10 cellular contexts compared by ENCODE assay signal in the genomic region with DNA sequence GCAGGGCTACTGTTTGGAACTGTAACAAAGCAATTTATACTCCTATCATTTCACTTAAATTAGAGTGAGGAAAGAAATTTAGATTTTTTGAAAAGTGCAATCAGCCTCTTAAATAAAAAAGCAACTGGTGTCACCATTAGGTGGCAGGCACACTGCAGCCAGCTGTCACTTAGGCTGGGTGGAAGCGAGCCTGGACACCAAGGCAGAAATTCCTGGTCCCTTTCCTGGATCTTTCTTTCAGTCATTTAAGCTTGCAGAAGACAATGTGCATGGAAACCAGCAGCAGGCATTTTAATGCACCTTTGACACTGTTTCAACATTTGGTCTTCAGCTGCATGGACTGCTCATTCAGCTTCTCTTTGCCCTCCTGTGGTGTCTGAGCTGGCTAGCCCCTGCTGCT.
A peak's percentile ranks its signal among the peaks of the same experiment; 100 is the strongest.
DNase-seq lines count a peak whose midpoint lies in the region; ATAC-seq, FAIRE-seq and TF ChIP-seq lines count a peak whose summit lies in the region.
"Had no signal": no experiment of that assay in that cellular context is flagged by ENCODE, and none has a peak within 500 bp of the region (broad histone marks: within the 10 kb centered on the region; RNA-seq: fewer than 3 reads in every experiment).

No MANE protein-coding gene starts in this region.

- H3K27ac Mint-ChIP-seq in CD14-positive monocyte: no peak overlapping the region

- no peak for FAIRE-seq in GM12878 (lab: Jason Lieb, UNC)

- TF ChIP-seq CTCF in GM12878 (IDR thresholded peaks at IDR 0.05 in 2 of 3, conservative IDR thresholded peaks at IDR 0.05 in 1 of 3; ENCODE audit: control insufficient read depth in 2 of 3, extremely low read depth in 1 of 3, insufficient read depth in 1 of 3, low read depth in 3 of 3, low read length in 3 of 3) (peak; percentile 21 to 41 (median 33); a peak in 4 of 6 replicates), CD14-positive monocyte (IDR thresholded peaks at IDR 0.05) (no peak)

- H3K4me1 Mint-ChIP-seq in CD14-positive monocyte: peaks cover 16% of the 10 kb centered on the region

- no peak overlapping the region for H3K9ac ChIP-seq in GM12878 (ENCODE audit: control insufficient read depth, insufficient read depth, low read length)

- H3K36me3 ChIP-seq in GM12878 (ENCODE audit: control insufficient read depth in 2 of 2, insufficient read depth in 2 of 2, low read length in 1 of 2): no peaks in the 10 kb centered on the region
- H3K36me3 ChIP-seq: vagina had no signal

- H3K27ac ChIP-seq in GM12878 (ENCODE audit: control insufficient read depth, insufficient read depth): no peak overlapping the region
- H3K27ac ChIP-seq: vagina had no signal

- SMC1A ChIA-PET in GM12878 (lab: Charles Lee; ENCODE audit: uncharacterized antibody, unreplicated experiment): interaction anchor here (0.7 to 1.9 kb wide), 4 partner anchors 51 to 201 kb away, joined by 3 to 8 read pairs (median 3); no protein-coding TSS in a partner anchor

- TF ChIP-seq POLR2A in GM12878 (IDR thresholded peaks at IDR 0.05; ENCODE audit: low read depth, low read length): no peak

- ATAC-seq in GM12878: no peak
- ATAC-seq in GM19467 (IDR thresholded peaks at IDR 0.05; ENCODE audit: unreplicated experiment): no peak
- no peak for ATAC-seq in GM19351 (IDR thresholded peaks at IDR 0.05; ENCODE audit: unreplicated experiment)

- intact Hi-C loops in GM12878 (cut with micrococcal nuclease; ENCODE audit: unreplicated experiment) (loop anchor here (2.0 kb wide), 1 partner anchor 200 kb away; no protein-coding TSS in a partner anchor), CD14-positive monocyte (cut with micrococcal nuclease) (no loop called here)

- CTCF ChIA-PET in GM12878 (lab: Yijun Ruan, JAX): interaction anchor here (0.6 to 1.9 kb wide), 10 partner anchors 8 to 804 kb away, joined by 3 to 10 read pairs (median 4); no protein-coding TSS in a partner anchor

- no peaks in the 10 kb centered on the region for H3K9me3 ChIP-seq in GM12878 (replicated peaks; ENCODE audit: control insufficient read depth, insufficient read depth, low read length)
- H3K9me3 ChIP-seq: vagina had no signal

- H3K4me1 ChIP-seq in GM12878 (ENCODE audit: control insufficient read depth, insufficient read depth, low read length): no peaks in the 10 kb centered on the region
- H3K4me1 ChIP-seq: vagina had no signal

- in situ Hi-C loops in GM12878 (cut with MboI): loop anchor here (5.0 to 10.0 kb wide), 2 partner anchors 203 to 800 kb away; no protein-coding TSS in a partner anchor

- H2AFZ ChIP-seq in GM12878 (ENCODE audit: control insufficient read depth, low read depth, low read length): no peak overlapping the region

- H3K4me3 Mint-ChIP-seq in CD14-positive monocyte: no peak overlapping the region

- POLR2A ChIA-PET in GM12878 (lab: Charles Lee): no interaction called here

- H3K27me3 Mint-ChIP-seq in CD14-positive monocyte (ENCODE audit: low read depth in 3 of 3): peaks cover 0 to 1% (median 0%) of the 10 kb centered on the region in 3 donors

- H3K36me3 Mint-ChIP-seq in CD14-positive monocyte: no peaks in the 10 kb centered on the region

- WGBS in GM12878 (ENCODE audit: insufficient coverage, insufficient replicate concordance, low lambda C conversion rate, missing lambda C conversion rate): 0% methylated on average over 1 of the region's 1 CpG

- RAD21 ChIA-PET in GM12878 (lab: Charles Lee; ENCODE audit: unreplicated experiment): interaction anchor here (1.4 to 1.5 kb wide), 2 partner anchors 193 to 202 kb away, joined by 4 to 7 read pairs; no protein-coding TSS in a partner anchor

- no peaks in the 10 kb centered on the region for H4K20me1 ChIP-seq in GM12878 (ENCODE audit: control insufficient read depth, insufficient read depth)

- BruUV-seq in GM12878 (replicated peaks; lab: Mats Ljungman, UMichigan): no TSS peak

- no peak for TF ChIP-seq EP300 in GM12878 (IDR thresholded peaks at IDR 0.05; ENCODE audit: borderline replicate concordance in 1 of 2, control insufficient read depth in 1 of 2, low read depth in 2 of 2, low read length in 2 of 2)

- no peak overlapping the region for H3K4me2 ChIP-seq in GM12878 (ENCODE audit: control insufficient read depth, insufficient read depth)

- TF ChIP-seq RAD21 in GM12878 (IDR thresholded peaks at IDR 0.05; ENCODE audit: insufficient read depth, low read depth, low read length): peak; percentile 55

- peaks cover 3 to 12% (median 8%) of the 10 kb centered on the region in 7 donors for H3K9me3 Mint-ChIP-seq in CD14-positive monocyte

- peak; percentile 5 for DNase-seq in DMS53 treated with DMSO at 0.1 percent for 48 hours (lab: John Stamatoyannopoulos, UW; ENCODE audit: unreplicated experiment)
- peak; percentile 1 for DNase-seq in HT-29 (ENCODE audit: low spot score)
- DNase-seq in GM12878 (ENCODE audit: low read depth, low spot score): no peak
- peak; percentile 69 for DNase-seq in medulla oblongata (ENCODE audit: extremely low spot score)
- DNase-seq in stimulated activated CD4-positive, alpha-beta T cell treated with anti-CD3 and anti-CD28 coated beads, Interleukin-15, amount 100 ng/mL, for 24 hours: no peak
- no peak for DNase-seq in CD14-positive monocyte (ENCODE audit: low spot score)
- DNase-seq: EL had no signal

- no peaks in the 10 kb centered on the region for H3K27me3 ChIP-seq in GM12878 (replicated peaks in 1 of 2; ENCODE audit: control insufficient read depth in 2 of 2, insufficient read depth in 2 of 2, low read length in 1 of 2)
- H3K27me3 ChIP-seq: vagina had no signal

- no peaks in the 10 kb centered on the region for H3K79me2 ChIP-seq in GM12878 (ENCODE audit: control insufficient read depth, insufficient read depth, low read length)

- H3K4me3 ChIP-seq in GM12878: no peak overlapping the region
- H3K4me3 ChIP-seq: vagina had no signal

TF ChIP-seq in GM12878, 131 proteins besides CTCF, POLR2A, EP300 and RAD21:
- TF ChIP-seq, protein P1, sequence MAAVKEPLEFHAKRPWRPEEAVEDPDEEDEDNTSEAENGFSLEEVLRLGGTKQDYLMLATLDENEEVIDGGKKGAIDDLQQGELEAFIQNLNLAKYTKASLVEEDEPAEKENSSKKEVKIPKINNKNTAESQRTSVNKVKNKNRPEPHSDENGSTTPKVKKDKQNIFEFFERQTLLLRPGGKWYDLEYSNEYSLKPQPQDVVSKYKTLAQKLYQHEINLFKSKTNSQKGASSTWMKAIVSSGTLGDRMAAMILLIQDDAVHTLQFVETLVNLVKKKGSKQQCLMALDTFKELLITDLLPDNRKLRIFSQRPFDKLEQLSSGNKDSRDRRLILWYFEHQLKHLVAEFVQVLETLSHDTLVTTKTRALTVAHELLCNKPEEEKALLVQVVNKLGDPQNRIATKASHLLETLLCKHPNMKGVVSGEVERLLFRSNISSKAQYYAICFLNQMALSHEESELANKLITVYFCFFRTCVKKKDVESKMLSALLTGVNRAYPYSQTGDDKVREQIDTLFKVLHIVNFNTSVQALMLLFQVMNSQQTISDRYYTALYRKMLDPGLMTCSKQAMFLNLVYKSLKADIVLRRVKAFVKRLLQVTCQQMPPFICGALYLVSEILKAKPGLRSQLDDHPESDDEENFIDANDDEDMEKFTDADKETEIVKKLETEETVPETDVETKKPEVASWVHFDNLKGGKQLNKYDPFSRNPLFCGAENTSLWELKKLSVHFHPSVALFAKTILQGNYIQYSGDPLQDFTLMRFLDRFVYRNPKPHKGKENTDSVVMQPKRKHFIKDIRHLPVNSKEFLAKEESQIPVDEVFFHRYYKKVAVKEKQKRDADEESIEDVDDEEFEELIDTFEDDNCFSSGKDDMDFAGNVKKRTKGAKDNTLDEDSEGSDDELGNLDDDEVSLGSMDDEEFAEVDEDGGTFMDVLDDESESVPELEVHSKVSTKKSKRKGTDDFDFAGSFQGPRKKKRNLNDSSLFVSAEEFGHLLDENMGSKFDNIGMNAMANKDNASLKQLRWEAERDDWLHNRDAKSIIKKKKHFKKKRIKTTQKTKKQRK (IDR thresholded peaks at IDR 0.05; ENCODE audit: low read depth, low read length): no peak
- peak; percentile 27; the same call in 1 of the 2 replicates for TF ChIP-seq SMC3 (IDR thresholded peaks at IDR 0.05; ENCODE audit: borderline replicate concordance, low read length)
- TF ChIP-seq, protein P2, sequence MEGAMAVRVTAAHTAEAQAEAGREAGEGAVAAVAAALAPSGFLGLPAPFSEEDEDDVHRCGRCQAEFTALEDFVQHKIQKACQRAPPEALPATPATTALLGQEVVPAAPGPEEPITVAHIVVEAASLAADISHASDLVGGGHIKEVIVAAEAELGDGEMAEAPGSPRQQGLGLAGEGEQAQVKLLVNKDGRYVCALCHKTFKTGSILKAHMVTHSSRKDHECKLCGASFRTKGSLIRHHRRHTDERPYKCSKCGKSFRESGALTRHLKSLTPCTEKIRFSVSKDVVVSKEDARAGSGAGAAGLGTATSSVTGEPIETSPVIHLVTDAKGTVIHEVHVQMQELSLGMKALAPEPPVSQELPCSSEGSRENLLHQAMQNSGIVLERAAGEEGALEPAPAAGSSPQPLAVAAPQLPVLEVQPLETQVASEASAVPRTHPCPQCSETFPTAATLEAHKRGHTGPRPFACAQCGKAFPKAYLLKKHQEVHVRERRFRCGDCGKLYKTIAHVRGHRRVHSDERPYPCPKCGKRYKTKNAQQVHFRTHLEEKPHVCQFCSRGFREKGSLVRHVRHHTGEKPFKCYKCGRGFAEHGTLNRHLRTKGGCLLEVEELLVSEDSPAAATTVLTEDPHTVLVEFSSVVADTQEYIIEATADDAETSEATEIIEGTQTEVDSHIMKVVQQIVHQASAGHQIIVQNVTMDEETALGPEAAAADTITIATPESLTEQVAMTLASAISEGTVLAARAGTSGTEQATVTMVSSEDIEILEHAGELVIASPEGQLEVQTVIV (IDR thresholded peaks at IDR 0.05; ENCODE audit: borderline replicate concordance, partially characterized antibody): no peak

Comparison
In these comparisons a context has a peak if more than half of its experiments do, and no peak if none do; other contexts are left out.
1. DNase-seq: peak in DMS53 treated with DMSO at 0.1 percent for 48 hours (single experiment), HT-29 (single experiment) and medulla oblongata (single experiment); none in GM12878 (single experiment), stimulated activated CD4-positive, alpha-beta T cell treated with anti-CD3 and anti-CD28 coated beads, Interleukin-15, amount 100 ng/mL, for 24 hours (single experiment) and CD14-positive monocyte (single experiment).